ENCODE assay signal across 22 cellular contexts in genomic region chr6:6715465-6715864, GRCh38.
"Had no signal": no experiment of that assay in that cellular context is flagged by ENCODE, and none has a peak within 500 bp of the region (broad histone marks: within the 10 kb centered on the region; RNA-seq: fewer than 3 reads in every experiment).

No MANE protein-coding gene starts in this region.

- H3K36me3 Mint-ChIP-seq: memory B cell; naive thymus-derived CD8-positive, alpha-beta T cell; type B pancreatic cell had no signal

- H3K9me3 ChIP-seq: esophagus squamous epithelium, gastroesophageal sphincter, left ventricle myocardium inferior, lower lobe of right lung, right atrium auricular region, sigmoid colon had no signal

- H3K4me3 Mint-ChIP-seq: immature natural killer cell; memory B cell; naive thymus-derived CD8-positive, alpha-beta T cell; type B pancreatic cell had no signal

- H3K9me3 Mint-ChIP-seq: immature natural killer cell; memory B cell; naive thymus-derived CD8-positive, alpha-beta T cell; type B pancreatic cell had no signal

- H3K27ac Mint-ChIP-seq: memory B cell, type B pancreatic cell had no signal

- H3K27me3 ChIP-seq: esophagus squamous epithelium, gastroesophageal sphincter, right atrium auricular region, sigmoid colon had no signal

- FAIRE-seq: keratinocyte, small intestine, urothelium cell line had no signal

- ATAC-seq: gastroesophageal sphincter; left cardiac atrium; lower lobe of right lung; naive thymus-derived CD8-positive, alpha-beta T cell had no signal

- H3K4me3 ChIP-seq: esophagus squamous epithelium, gastroesophageal sphincter, left ventricle myocardium inferior, lower lobe of right lung, right atrium auricular region, sigmoid colon had no signal

- H3K36me3 ChIP-seq: esophagus squamous epithelium, gastroesophageal sphincter, left ventricle myocardium inferior, lower lobe of right lung, right atrium auricular region, sigmoid colon had no signal

- DNase-seq: cortex of kidney; effector memory CD4-positive, alpha-beta T cell; esophagus squamous epithelium; foreskin fibroblast; glutamatergic neuron; immature natural killer cell; left cardiac atrium; left ventricle myocardium inferior; lower lobe of right lung; naive thymus-derived CD8-positive, alpha-beta T cell; posterior cingulate gyrus; small intestine; stimulated activated CD4-positive, alpha-beta T cell treated with anti-CD3 and anti-CD28 coated beads, Interleukin-2, amount 100 ng/mL, for 48 hours; stimulated activated naive CD4-positive, alpha-beta T cell treated with Interleukin-2 at 50 U/mL for 16 hours had no signal

- H3K27ac ChIP-seq: epithelial cell of prostate, gastroesophageal sphincter, lower lobe of right lung had no signal
